Comparison of ENCODE assay signal across 8 cellular contexts in genomic region chr14:20609215-20610001, GRCh38. TPM values are rescaled to one million over a fixed set of nuclear protein-coding genes. Genes with fewer than 3 reads are reported as not detected.
DNase-seq lines count a peak whose midpoint lies in the region; ATAC-seq and TF ChIP-seq lines count a peak whose summit lies in the region.

No MANE protein-coding gene starts in this region.

- TF ChIP-seq CTCF in 22Rv1 (IDR thresholded peaks at IDR 0.05) = peak; percentile 93
- TF ChIP-seq CTCF in GM13977 (IDR thresholded peaks at IDR 0.05; ENCODE audit: extremely low read depth, insufficient read depth, missing control alignments) = peak; percentile 91
- peak in 3 of 4 experiments; percentile 91 to 98 (median 97) for TF ChIP-seq CTCF in gastroesophageal sphincter (IDR thresholded peaks at IDR 0.05)
- peak; percentile 91 for TF ChIP-seq CTCF in upper lobe of right lung (IDR thresholded peaks at IDR 0.05)

- H3K4me3 ChIP-seq in gastroesophageal sphincter = peak overlapping the region; percentile 73 to 90
- peak overlapping the region; percentile 91 for H3K4me3 ChIP-seq in neuron (ENCODE audit: low read length)
- peak overlapping the region; percentile 90 for H3K4me3 ChIP-seq in upper lobe of right lung

- no peaks in the 10 kb centered on the region for H3K36me3 ChIP-seq in gastroesophageal sphincter
- H3K36me3 ChIP-seq in neuron (ENCODE audit: insufficient read depth, low read length) = no peaks in the 10 kb centered on the region
- H3K36me3 ChIP-seq in upper lobe of right lung = no peaks in the 10 kb centered on the region

- H3K4me1 ChIP-seq in gastroesophageal sphincter (peaks cover 0 to 40% (median 1%) of the 10 kb centered on the region in 3 donors), neuron (ENCODE audit: insufficient read depth, low read length) (peaks cover under 1% of the 10 kb centered on the region), upper lobe of right lung (peaks cover 18% of the 10 kb centered on the region)

- in situ Hi-C loops in GM13977 (cut with MboI; ENCODE audit: low pct_unique_long_range_greater_than_20kb, low sequenced_read_pairs, unreplicated experiment) = loop anchor here (5.0 kb wide), 2 partner anchors 78 to 282 kb away; partner anchors contain the start of gene ANG

- intact Hi-C loops in activated naive CD4-positive, alpha-beta T cell treated with anti-CD3 and anti-CD28 coated beads for 36 hours (cut with micrococcal nuclease) = loop anchor here (1.0 to 5.0 kb wide), 10 partner anchors 54 to 304 kb away; partner anchors contain the start of genes APEX1, RNASE6, TEP1 and TTC5
- intact Hi-C loops in upper lobe of right lung (cut with DNase I) = loop anchor here (5.0 to 10.0 kb wide), 2 partner anchors 75 to 77 kb away; partner anchors contain the start of genes ANG and RNASE4

- no peak for TF ChIP-seq POLR2A in gastroesophageal sphincter (IDR thresholded peaks at IDR 0.05)

- CTCF ChIA-PET in activated naive CD4-positive, alpha-beta T cell treated with anti-CD3 and anti-CD28 coated beads for 36 hours (lab: Charles Lee) = interaction anchor here (0.6 to 5.7 kb wide), 23 partner anchors 9 to 682 kb away, joined by 3 to 48 read pairs (median 5); partner anchors contain the start of genes PARP2 and RNASE4

- no peaks in the 10 kb centered on the region for H3K9me3 Mint-ChIP-seq in activated naive CD4-positive, alpha-beta T cell treated with anti-CD3 and anti-CD28 coated beads for 36 hours

- TF ChIP-seq EP300 in gastroesophageal sphincter (IDR thresholded peaks at IDR 0.05) = no peak

- WGBS in gastroesophageal sphincter (ENCODE audit: low coverage in 1 of 2), 2 donors = 1 to 2% methylated on average over 12 to 31 of the region's 44 CpGs

- DNase-seq in GM13977 (ENCODE audit: low spot score) (peak; percentile 78), M059J (ENCODE audit: low read depth) (peak; percentile 89), RPMI7951 (ENCODE audit: low read depth) (peak; percentile 80), upper lobe of right lung (peak; percentile 68)
- peak; percentile 71 for DNase-seq in activated naive CD4-positive, alpha-beta T cell treated with anti-CD3 and anti-CD28 coated beads for 36 hours

- ATAC-seq in gastroesophageal sphincter = peak; percentile 50
- ATAC-seq in upper lobe of right lung = peak; percentile 78

- no peak overlapping the region for H3K27ac Mint-ChIP-seq in activated naive CD4-positive, alpha-beta T cell treated with anti-CD3 and anti-CD28 coated beads for 36 hours

- H3K27ac ChIP-seq in 22Rv1 (peak overlapping the region; percentile 63), gastroesophageal sphincter (peak overlapping the region; percentile 12 to 86 (median 82)), upper lobe of right lung (peak overlapping the region; percentile 43)

- peaks cover under 1% of the 10 kb centered on the region for H3K4me1 Mint-ChIP-seq in activated naive CD4-positive, alpha-beta T cell treated with anti-CD3 and anti-CD28 coated beads for 36 hours (ENCODE audit: low read depth)

- peak overlapping the region; percentile 95 for H2AFZ ChIP-seq in neuron (ENCODE audit: low read depth, low read length)

- H3K27me3 ChIP-seq in gastroesophageal sphincter (no peaks in the 10 kb centered on the region), neuron (ENCODE audit: insufficient read depth, low read length) (no peaks in the 10 kb centered on the region), upper lobe of right lung (no peaks in the 10 kb centered on the region)

- H3K4me3 Mint-ChIP-seq in activated naive CD4-positive, alpha-beta T cell treated with anti-CD3 and anti-CD28 coated beads for 36 hours = no peak overlapping the region

- no peaks in the 10 kb centered on the region for H3K27me3 Mint-ChIP-seq in activated naive CD4-positive, alpha-beta T cell treated with anti-CD3 and anti-CD28 coated beads for 36 hours (ENCODE audit: low read depth)

- H3K36me3 Mint-ChIP-seq in activated naive CD4-positive, alpha-beta T cell treated with anti-CD3 and anti-CD28 coated beads for 36 hours (ENCODE audit: low read depth) = no peaks in the 10 kb centered on the region

- H3K9me3 ChIP-seq in gastroesophageal sphincter (no peaks in the 10 kb centered on the region), neuron (ENCODE audit: low read length) (no peaks in the 10 kb centered on the region), upper lobe of right lung (no peaks in the 10 kb centered on the region)

RNA-seq across cellular contexts. Expression of gene RNASE12, which starts 18.2 kb away (rescaled TPM):
- not detected in 2 replicates for total RNA-seq in M059J (2014; rRNA removed; shearing (Covaris generic))
- not detected in 2 replicates for total RNA-seq in RPMI7951 (2014; rRNA removed; shearing (Covaris generic))
- not detected for total RNA-seq in activated naive CD4-positive, alpha-beta T cell treated with anti-CD3 and anti-CD28 coated beads for 36 hours
- total RNA-seq in gastroesophageal sphincter = not detected
- total RNA-seq in upper lobe of right lung = not detected

RNA-seq across cellular contexts. Expression of gene RNASE11, which starts 21.6 kb away (rescaled TPM):
- total RNA-seq in M059J (2014; rRNA removed; shearing (Covaris generic)) = not detected in 2 replicates
- not detected in 2 replicates for total RNA-seq in RPMI7951 (2014; rRNA removed; shearing (Covaris generic))
- total RNA-seq in activated naive CD4-positive, alpha-beta T cell treated with anti-CD3 and anti-CD28 coated beads for 36 hours = not detected
- total RNA-seq in gastroesophageal sphincter (not detected), upper lobe of right lung (not detected)

RNA-seq across cellular contexts. Expression of gene OR6S1, which starts 32.1 kb away (rescaled TPM):
- total RNA-seq in M059J (2014; rRNA removed; shearing (Covaris generic)) = not detected in 2 replicates
- total RNA-seq in RPMI7951 (2014; rRNA removed; shearing (Covaris generic)) = not detected in 2 replicates
- total RNA-seq in activated naive CD4-positive, alpha-beta T cell treated with anti-CD3 and anti-CD28 coated beads for 36 hours = not detected
- not detected for total RNA-seq in gastroesophageal sphincter
- total RNA-seq in upper lobe of right lung = not detected

RNA-seq across cellular contexts. Expression of gene RNASE9, which starts 48.6 kb away (rescaled TPM):
- not detected in 2 replicates for total RNA-seq in M059J (2014; rRNA removed; shearing (Covaris generic))
- not detected in 2 replicates for total RNA-seq in RPMI7951 (2014; rRNA removed; shearing (Covaris generic))
- total RNA-seq in activated naive CD4-positive, alpha-beta T cell treated with anti-CD3 and anti-CD28 coated beads for 36 hours = not detected
- total RNA-seq in gastroesophageal sphincter = under 1 TPM in 1 of 4 donors, not detected in 3; 0.15 TPM
- total RNA-seq in upper lobe of right lung = not detected

Comparison
In these comparisons a context has a peak if more than half of its experiments do, and no peak if none do; other contexts are left out.
1. Peak in every context shown above with its lines: DNase-seq, ATAC-seq, H3K4me3 ChIP-seq and H3K27ac ChIP-seq.